8 cellular contexts compared by ENCODE assay signal in genomic region chr12:95942106-95942531, GRCh38. TPM values are rescaled to one million over a fixed set of nuclear protein-coding genes. Genes with fewer than 3 reads are reported as not detected.
DNase-seq lines count a peak whose midpoint lies in the region; ATAC-seq and TF ChIP-seq lines count a peak whose summit lies in the region.

No MANE protein-coding gene starts in this region.

- no peaks in the 10 kb centered on the region for H3K9me2 ChIP-seq in Karpas-422 (replicated peaks; ENCODE audit: insufficient read depth, low read length)

- H3K4me2 ChIP-seq in Karpas-422 (ENCODE audit: low read depth, low read length, poor library complexity, severe bottlenecking) = peak overlapping the region; percentile 95

- H2AFZ ChIP-seq in Karpas-422 (ENCODE audit: low read length) = peak overlapping the region; percentile 96

- no peak for TF ChIP-seq POLR2A in vagina (IDR thresholded peaks at IDR 0.05)

- no peak for ATAC-seq in GM21737 (IDR thresholded peaks at IDR 0.05; ENCODE audit: unreplicated experiment)

- H3K27ac ChIP-seq in Karpas-422 (ENCODE audit: low read length) (no peak overlapping the region), brain microvascular endothelial cell (no peak overlapping the region), vagina (peak overlapping the region; percentile 84)

- H3K79me2 ChIP-seq in Karpas-422 (ENCODE audit: low read length) = no peaks in the 10 kb centered on the region; the same call in 1 of the 2 replicates

- H3K9me3 ChIP-seq in Karpas-422 (ENCODE audit: low read length) (no peaks in the 10 kb centered on the region), vagina (no peaks in the 10 kb centered on the region)

- H3K27me3 ChIP-seq in Karpas-422 (ENCODE audit: low read length) (no peaks in the 10 kb centered on the region), brain microvascular endothelial cell (replicated peaks) (peaks cover 4% of the 10 kb centered on the region), vagina (no peaks in the 10 kb centered on the region)

- H3K4me1 ChIP-seq in Karpas-422 (ENCODE audit: low read length) (peaks cover 10% of the 10 kb centered on the region), vagina (peaks cover 6% of the 10 kb centered on the region)

- no peaks in the 10 kb centered on the region for H4K20me1 ChIP-seq in Karpas-422 (ENCODE audit: insufficient read depth, low read depth, low read length)

- peak; percentile 45 for DNase-seq in DMS53 treated with DMSO at 0.1 percent for 48 hours (lab: John Stamatoyannopoulos, UW; ENCODE audit: unreplicated experiment)
- DNase-seq in Karpas-422 = peak; percentile 57
- no peak for DNase-seq in brain microvascular endothelial cell
- DNase-seq in medulla oblongata (ENCODE audit: extremely low spot score) = peak; percentile 9
- no peak for DNase-seq in vagina (ENCODE audit: extremely low spot score in 2 of 2)
- DNase-seq in NCI-H1092 treated with DMSO at 0.1 percent for 48 hours (lab: John Stamatoyannopoulos, UW) = no peak
- no peak for DNase-seq in GM19240 (ENCODE audit: insufficient read length, low spot score)

- in situ Hi-C loops in brain microvascular endothelial cell (cut with HindIII; ENCODE audit: low pct_ligation_motif_present, low sequenced_read_pairs) = no loop called here

- H3K36me3 ChIP-seq in Karpas-422 (ENCODE audit: insufficient read depth, low read length) = no peaks in the 10 kb centered on the region
- H3K36me3 ChIP-seq in brain microvascular endothelial cell (replicated peaks) = no peaks in the 10 kb centered on the region
- H3K36me3 ChIP-seq in vagina = no peaks in the 10 kb centered on the region

- intact Hi-C loops in vagina (cut with DNase I) = no loop called here

- H3K9ac ChIP-seq in Karpas-422 (ENCODE audit: low read length) = peak overlapping the region; percentile 95

- TF ChIP-seq CTCF in brain microvascular endothelial cell (IDR thresholded peaks at IDR 0.05; ENCODE audit: low read depth, low read length, missing control alignments) (no peak), vagina (IDR thresholded peaks at IDR 0.05) (no peak)

- H3K4me3 ChIP-seq in Karpas-422 (ENCODE audit: low read length) = peak overlapping the region; percentile 82
- H3K4me3 ChIP-seq in brain microvascular endothelial cell (ENCODE audit: low read depth, low read length) = peak overlapping the region; percentile 74
- peak overlapping the region; percentile 83 to 86 for H3K4me3 ChIP-seq in vagina

RNA-seq across cellular contexts. Expression of gene CCDC38, which starts 0.3 kb away (rescaled TPM):
- total RNA-seq in Karpas-422 (2014; rRNA removed; shearing (Covaris generic); ENCODE audit: low replicate concordance) = 0.07 TPM in 1 of 2 replicates, not detected in the other
- total RNA-seq in vagina = not detected

RNA-seq across cellular contexts. Expression of gene AMDHD1, which starts 1.0 kb away (rescaled TPM):
- total RNA-seq in Karpas-422 (2014; rRNA removed; shearing (Covaris generic); ENCODE audit: low replicate concordance) = 0.29 and 0.56 TPM in 2 replicates
- total RNA-seq in vagina = 0.49 TPM

RNA-seq across cellular contexts. Expression of gene HAL, which starts 54.0 kb away (rescaled TPM):
- total RNA-seq in Karpas-422 (2014; rRNA removed; shearing (Covaris generic); ENCODE audit: low replicate concordance) = 0.07 and 0.69 TPM in 2 replicates
- 0.74 TPM for total RNA-seq in vagina

Comparison
In these comparisons a context has a peak if more than half of its experiments do, and no peak if none do; other contexts are left out.
1. DNase-seq: peak in DMS53 treated with DMSO at 0.1 percent for 48 hours (single experiment), Karpas-422 (single experiment) and medulla oblongata (single experiment); none in brain microvascular endothelial cell (single experiment), vagina (0 of 2), NCI-H1092 treated with DMSO at 0.1 percent for 48 hours (single experiment) and GM19240 (single experiment).
2. Peak in every context shown above with its lines, with median percentiles within 50 percentile points of each other: H3K4me3 ChIP-seq.